1 cellular context compared by ENCODE assay signal in genomic region chr20:50193169-50193850, GRCh38.
TF ChIP-seq lines count a peak whose summit lies in the region.

No MANE protein-coding gene starts in this region.

TF ChIP-seq in K562, 482 proteins besides CTCF, POLR2A, EP300 and RAD21 (continued from another document and continues in another):
- peak; percentile 61; the same call in 1 of the 2 replicates for TF ChIP-seq ZNF609 (CRISPR knock-in tag; IDR thresholded peaks at IDR 0.05; ENCODE audit: borderline replicate concordance)
- no peak for TF ChIP-seq MLLT1 (IDR thresholded peaks at IDR 0.05)
- no peak for TF ChIP-seq MIER1 (IDR thresholded peaks at IDR 0.05; ENCODE audit: low read depth)
- no peak; the same call in 1 of the 2 replicates for TF ChIP-seq ZFP91 (CRISPR knock-in tag; IDR thresholded peaks at IDR 0.05)
- TF ChIP-seq CHD1 (IDR thresholded peaks at IDR 0.05; ENCODE audit: low read length) = no peak
- no peak; a peak in 1 of 4 replicates for TF ChIP-seq TBL1XR1 (IDR thresholded peaks at IDR 0.05; ENCODE audit: low read length in 2 of 2)
- TF ChIP-seq POLR2B (IDR thresholded peaks at IDR 0.05; ENCODE audit: low read depth, partially characterized antibody) = peak; percentile 15
- TF ChIP-seq SMARCA5 (IDR thresholded peaks at IDR 0.05) = no peak
- no peak for TF ChIP-seq PHB2 (IDR thresholded peaks at IDR 0.05; ENCODE audit: low read depth)
- TF ChIP-seq TAF15 (IDR thresholded peaks at IDR 0.05; ENCODE audit: low read depth, low read length) = no peak
- TF ChIP-seq IFI16 (CRISPR knock-in tag; IDR thresholded peaks at IDR 0.05) = no peak
- TF ChIP-seq ZFX (CRISPR knock-in tag; IDR thresholded peaks at IDR 0.05) = peak; percentile 41; the same call in 1 of the 2 replicates
- no peak for TF ChIP-seq YY1 (IDR thresholded peaks at IDR 0.05; ENCODE audit: borderline replicate concordance in 1 of 3, control insufficient read depth in 1 of 3, extremely low read depth in 1 of 3, insufficient read depth in 3 of 3, insufficient read length in 1 of 3, insufficient replicate concordance in 2 of 3, low read depth in 1 of 3, low read length in 2 of 3)
- no peak for TF ChIP-seq HDAC1 (IDR thresholded peaks at IDR 0.05)
- TF ChIP-seq ZNF23 (CRISPR knock-in tag; IDR thresholded peaks at IDR 0.05) = no peak
- TF ChIP-seq ESRRB (CRISPR knock-in tag; IDR thresholded peaks at IDR 0.05; ENCODE audit: borderline replicate concordance) = no peak
- 0 out of 2 replicates have a peak, but pooled peaks have one; percentile 22 for TF ChIP-seq CTBP1 (IDR thresholded peaks at IDR 0.05; ENCODE audit: borderline replicate concordance)
- TF ChIP-seq MLX (CRISPR knock-in tag; conservative IDR thresholded peaks at IDR 0.05) = no peak
- TF ChIP-seq RNF2 (IDR thresholded peaks at IDR 0.05) = no peak
- no peak for TF ChIP-seq KLF6 (CRISPR knock-in tag; IDR thresholded peaks at IDR 0.05; ENCODE audit: borderline replicate concordance)
- 0 out of 2 replicates have a peak, but pooled peaks have one; percentile 31 for TF ChIP-seq ZBTB33 (CRISPR knock-in tag; IDR thresholded peaks at IDR 0.05)
- TF ChIP-seq MCM3 (IDR thresholded peaks at IDR 0.05) = no peak
- TF ChIP-seq E2F4 (CRISPR knock-in tag; IDR thresholded peaks at IDR 0.05; ENCODE audit: low read depth) = peak; percentile 58; the same call in 1 of the 2 replicates
- TF ChIP-seq NONO (IDR thresholded peaks at IDR 0.05; ENCODE audit: low read depth in 2 of 2, low read length in 1 of 2) = no peak
- TF ChIP-seq AFF4 (CRISPR knock-in tag; IDR thresholded peaks at IDR 0.05) = no peak
- no peak for TF ChIP-seq SNIP1 (IDR thresholded peaks at IDR 0.05; ENCODE audit: low read depth)
- no peak for TF ChIP-seq XRCC3 (IDR thresholded peaks at IDR 0.05)
- no peak for TF ChIP-seq NCOR1 (IDR thresholded peaks at IDR 0.05)
- TF ChIP-seq FOS (IDR thresholded peaks at IDR 0.05; ENCODE audit: extremely low read depth, insufficient read length) = no peak
- TF ChIP-seq GATA2 (CRISPR knock-in tag; IDR thresholded peaks at IDR 0.05) = no peak
- no peak; the same call in 1 of the 2 replicates for TF ChIP-seq CBFB (CRISPR knock-in tag; IDR thresholded peaks at IDR 0.05)
- no peak for TF ChIP-seq CBX2 (IDR thresholded peaks at IDR 0.05; ENCODE audit: insufficient read depth, low read length, poor library complexity, severe bottlenecking)
- peak; percentile 52; the same call in 1 of the 2 replicates for TF ChIP-seq E2F1 (CRISPR knock-in tag; IDR thresholded peaks at IDR 0.05)
- TF ChIP-seq KAT8 (IDR thresholded peaks at IDR 0.05; ENCODE audit: low read depth) = no peak
- peak; percentile 70; the same call in 1 of the 2 replicates for TF ChIP-seq SP1 (CRISPR knock-in tag; IDR thresholded peaks at IDR 0.05)
- no peak for TF ChIP-seq RFX1 (IDR thresholded peaks at IDR 0.05)
- no peak for TF ChIP-seq PTRF (tag; IDR thresholded peaks at IDR 0.05)
- no peak for TF ChIP-seq ZNF592 (IDR thresholded peaks at IDR 0.05)
- TF ChIP-seq SUPT5H (IDR thresholded peaks at IDR 0.05) = 0 out of 2 replicates have a peak, but pooled peaks have one; percentile 4
- peak; percentile 68 for TF ChIP-seq POLR2G (IDR thresholded peaks at IDR 0.05; ENCODE audit: low read depth, low read length)
- TF ChIP-seq MTA2 (IDR thresholded peaks at IDR 0.05; ENCODE audit: low read depth) = no peak
